ENCODE assay signal across 8 cellular contexts in the genomic region with DNA sequence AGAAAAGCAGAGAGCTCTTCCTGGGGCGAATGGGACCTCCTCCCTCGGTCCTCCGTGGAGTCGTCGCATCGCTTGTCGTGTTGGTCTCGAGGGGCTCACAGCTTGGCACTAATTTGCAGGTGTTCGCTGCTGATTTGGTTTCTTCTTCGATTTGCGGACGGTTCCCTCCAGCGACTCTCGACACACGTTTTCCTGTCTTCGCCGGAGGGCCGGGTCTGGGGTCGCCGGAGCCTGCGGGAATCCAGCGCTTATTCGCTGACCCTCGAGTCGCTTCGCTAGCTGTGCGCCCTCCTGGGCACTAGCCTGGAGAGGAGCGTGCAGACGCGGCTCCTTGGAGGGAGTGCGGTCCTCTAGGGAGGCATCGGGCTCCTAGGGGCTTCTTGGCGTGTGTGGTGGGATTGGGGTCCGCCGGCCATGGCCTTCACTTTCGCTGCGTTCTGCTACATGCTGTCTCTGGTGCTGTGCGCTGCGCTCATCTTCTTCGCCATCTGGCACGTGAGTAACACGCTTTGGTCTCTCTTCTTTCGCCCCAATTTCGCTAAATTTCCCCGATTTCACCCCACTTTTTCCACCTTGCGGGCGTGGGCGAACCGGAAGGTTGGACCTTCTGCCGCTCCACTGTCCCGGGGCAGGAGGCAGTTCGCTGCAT. TPM values are rescaled to one million over a fixed set of nuclear protein-coding genes. Genes with fewer than 3 reads are reported as not detected.
DNase-seq lines count a peak whose midpoint lies in the region; ATAC-seq and TF ChIP-seq lines count a peak whose summit lies in the region.

No MANE protein-coding gene starts in this region.

- H3K27ac ChIP-seq in SK-N-MC (no peak overlapping the region), gastrocnemius medialis (no peak overlapping the region)

- no peaks in the 10 kb centered on the region for H3K36me3 ChIP-seq in SK-N-MC (ENCODE audit: insufficient read depth, low read length)
- H3K36me3 ChIP-seq in gastrocnemius medialis, result no peaks in the 10 kb centered on the region

- H3K27me3 ChIP-seq in gastrocnemius medialis, result peaks cover 34 to 44% (median 39%) of the 10 kb centered on the region in 3 donors

- peak overlapping the region; percentile 62 for H3K4me3 ChIP-seq in SK-N-MC
- H3K4me3 ChIP-seq in epithelial cell of esophagus (ENCODE audit: low read length), result peak overlapping the region; percentile 7
- H3K4me3 ChIP-seq in gastrocnemius medialis, result peak overlapping the region; percentile 58 to 65 (median 64)

- H3K9ac ChIP-seq in SK-N-MC (ENCODE audit: insufficient read length), result no peak overlapping the region

- peak; percentile 37 for DNase-seq in GM13977 (ENCODE audit: low spot score)
- no peak for DNase-seq in SK-N-MC (ENCODE audit: low read depth, low spot score)
- DNase-seq in epithelial cell of esophagus (ENCODE audit: low read depth), result no peak
- no peak for DNase-seq in gastrocnemius medialis
- no peak for DNase-seq in NCI-H187 (lab: John Stamatoyannopoulos, UW)
- DNase-seq in UCSD-AML1 (lab: John Stamatoyannopoulos, UW; ENCODE audit: unreplicated experiment), result no peak
- DNase-seq in GM19240 (ENCODE audit: insufficient read length, low spot score), result no peak
- DNase-seq in NOMO-1 (lab: John Stamatoyannopoulos, UW; ENCODE audit: unreplicated experiment in 2 of 2), result no peak

- no peak for TF ChIP-seq POLR2A in gastrocnemius medialis (IDR thresholded peaks at IDR 0.05)

- H3K4me1 ChIP-seq in gastrocnemius medialis, result peaks cover 12 to 18% of the 10 kb centered on the region in 2 donors

- no peak for ATAC-seq in gastrocnemius medialis

- intact Hi-C loops in gastrocnemius medialis (cut with DNase I; ENCODE audit: low total_unique reads), result loop anchor here (2.0 to 5.0 kb wide), 2 partner anchors 52 to 115 kb away; no protein-coding TSS in a partner anchor

- TF ChIP-seq CTCF in GM13977 (IDR thresholded peaks at IDR 0.05; ENCODE audit: extremely low read depth, insufficient read depth, missing control alignments) (no peak), epithelial cell of esophagus (IDR thresholded peaks at IDR 0.05; ENCODE audit: insufficient read depth, low read depth, low read length, missing control alignments) (no peak), gastrocnemius medialis (IDR thresholded peaks at IDR 0.05 in 4 of 5, conservative IDR thresholded peaks at IDR 0.05 in 1 of 5) (no peak)

- H3K9me3 ChIP-seq in SK-N-MC (ENCODE audit: low read depth, low read length) (no peaks in the 10 kb centered on the region), gastrocnemius medialis (no peaks in the 10 kb centered on the region)

- in situ Hi-C loops in GM13977 (cut with MboI; ENCODE audit: low pct_unique_long_range_greater_than_20kb, low sequenced_read_pairs, unreplicated experiment), result no loop called here
- in situ Hi-C loops in gastrocnemius medialis (cut with MboI; ENCODE audit: low sequenced_read_pairs in 4 of 4), result no loop called here

RNA-seq across cellular contexts. Expression of gene CNIH3, which starts 0.8 kb away (rescaled TPM):
- total RNA-seq in gastrocnemius medialis, result 1 to 10 TPM in 2 of 4 donors, under 1 TPM in 1, not detected in 1; 0.95 to 1.6 (median 1.5) TPM

Comparison
In these comparisons a context has a peak if more than half of its experiments do, and no peak if none do; other contexts are left out.
1. H3K4me3 ChIP-seq: peak in every context shown above with its lines; median percentile 64 in gastrocnemius medialis; 62 in SK-N-MC; 7 in epithelial cell of esophagus.